20 cellular contexts compared by ENCODE assay signal in the genomic region with DNA sequence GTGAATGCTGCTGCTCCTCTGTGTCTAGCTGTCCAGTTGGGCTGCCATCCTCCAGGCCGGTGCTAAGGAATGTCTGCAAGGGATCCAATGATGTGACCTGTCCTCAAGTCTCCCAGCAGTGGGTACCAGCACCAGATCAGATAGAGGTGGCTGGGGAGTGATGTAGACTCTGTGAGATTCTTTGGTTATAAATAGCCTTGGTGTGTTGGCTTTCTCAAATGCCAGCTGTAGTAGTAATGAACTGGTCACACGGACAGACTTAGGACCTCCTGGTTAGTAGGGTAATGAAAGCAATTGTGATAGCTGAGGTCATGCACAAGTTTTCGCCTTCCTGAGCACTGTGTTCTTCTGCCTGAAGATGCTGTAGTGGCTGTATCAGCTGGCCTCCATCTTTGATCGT. TPM values are rescaled to one million over a fixed set of nuclear protein-coding genes. Genes with fewer than 3 reads are reported as not detected.
DNase-seq lines count a peak whose midpoint lies in the region; ATAC-seq, FAIRE-seq and TF ChIP-seq lines count a peak whose summit lies in the region.
"Had no signal": no experiment of that assay in that cellular context is flagged by ENCODE, and none has a peak within 500 bp of the region (broad histone marks: within the 10 kb centered on the region; RNA-seq: fewer than 3 reads in every experiment).

No MANE protein-coding gene starts in this region.

- H3K79me1 ChIP-seq in H9 (ENCODE audit: insufficient read depth, low read depth, low read length, poor library complexity, severe bottlenecking), result no peaks in the 10 kb centered on the region

- H3K79me2 ChIP-seq in H9 (ENCODE audit: insufficient read depth, low read length), result no peaks in the 10 kb centered on the region

- H3K4me3 Mint-ChIP-seq in H9, result no peak overlapping the region
- H3K4me3 Mint-ChIP-seq: CD4-positive, CD25-positive, alpha-beta regulatory T cell; CD8-positive, alpha-beta memory T cell; IgD-negative memory B cell had no signal

- H3K4me1 ChIP-seq in H9 (ENCODE audit: insufficient read depth, low read length), result no peaks in the 10 kb centered on the region
- no peaks in the 10 kb centered on the region for H3K4me1 ChIP-seq in heart right ventricle
- H3K4me1 ChIP-seq: BE2C had no signal

- no peak overlapping the region for H4K91ac ChIP-seq in H9 (ENCODE audit: insufficient read length, low read depth, low read length)

- H3K23ac ChIP-seq in H9 (ENCODE audit: insufficient read length, low read depth, low read length), result no peak overlapping the region

- no peak overlapping the region for H3K9ac ChIP-seq in H9 (ENCODE audit: extremely low read depth, insufficient read length, low read length)

- no peak overlapping the region for H4K8ac ChIP-seq in H9 (replicated peaks; ENCODE audit: insufficient read length, low read depth, low read length)

- H3K27ac Mint-ChIP-seq in H9, result no peak overlapping the region
- H3K27ac Mint-ChIP-seq: CD4-positive, CD25-positive, alpha-beta regulatory T cell; CD8-positive, alpha-beta memory T cell had no signal

- H2AK5ac ChIP-seq in H9 (ENCODE audit: insufficient read length, low read length), result no peak overlapping the region

- TF ChIP-seq CTCF in H9 (conservative IDR thresholded peaks at IDR 0.05) (no peak), heart right ventricle (IDR thresholded peaks at IDR 0.05) (no peak)

- DNase-seq in GM12891 (ENCODE audit: insufficient read length, low spot score) (no peak), H9 (no peak), heart right ventricle (no peak), myocyte (ENCODE audit: low read depth) (peak; percentile 79), DMS53 (lab: John Stamatoyannopoulos, UW) (no peak), NCI-H226 (no peak)
- DNase-seq: ACHN; BE2C; C1 segment of cervical spinal cord; CD4-positive, CD25-positive, alpha-beta regulatory T cell; CD8-positive, alpha-beta memory T cell; COR-L47; DMS 273 treated with DMSO at 0.1 percent for 48 hours; GOT3; H7 had no signal

- intact Hi-C loops in heart right ventricle (cut with DNase I), result loop anchor here in 4 of 10 donors (5.0 to 10.0 kb wide), 4 partner anchors 151 to 251 kb away; partner anchors contain the start of gene MLANA (in 1 of the 4)

- no peaks in the 10 kb centered on the region for H4K20me1 ChIP-seq in H9 (ENCODE audit: control insufficient read depth, insufficient read depth, insufficient read length)

- no peak overlapping the region for H2BK120ac ChIP-seq in H9 (ENCODE audit: low read depth, low read length, poor library complexity, severe bottlenecking)

- no peaks in the 10 kb centered on the region for H3K23me2 ChIP-seq in H9 (ENCODE audit: insufficient read length, low read depth, low read length, poor library complexity, severe bottlenecking)

- peak; percentile 23 for FAIRE-seq in GM12891 (lab: Jason Lieb, UNC)
- FAIRE-seq: A204.1, G401.6, HTR-8/SVneo had no signal

- H3K36me3 ChIP-seq in heart right ventricle, result no peaks in the 10 kb centered on the region
- H3K36me3 ChIP-seq: BE2C had no signal

- H3K27me3 ChIP-seq in H9 (ENCODE audit: insufficient read depth, low read length) (no peaks in the 10 kb centered on the region), heart right ventricle (peaks cover 0 to 20% (median 4%) of the 10 kb centered on the region in 7 donors)

- no peak overlapping the region for H3T11ph ChIP-seq in H9 (ENCODE audit: low read length)

- H3K27me3 Mint-ChIP-seq in H9 (ENCODE audit: low read depth), result peaks cover 8% of the 10 kb centered on the region

- no peak overlapping the region for H3K4me2 ChIP-seq in H9 (ENCODE audit: insufficient read depth, insufficient read length, low read length)

- ATAC-seq in heart right ventricle (peak; percentile 16 to 87 (median 67)), GM21423 (IDR thresholded peaks at IDR 0.05; ENCODE audit: unreplicated experiment) (no peak)

- H3K9me3 Mint-ChIP-seq in H9, result no peaks in the 10 kb centered on the region
- H3K9me3 Mint-ChIP-seq: CD8-positive, alpha-beta memory T cell; IgD-negative memory B cell had no signal

- no peak overlapping the region for H2BK15ac ChIP-seq in H9 (ENCODE audit: low read depth, low read length)

- H3K9me3 ChIP-seq in H9 (ENCODE audit: control insufficient read depth, low read depth, low read length) (no peaks in the 10 kb centered on the region), heart right ventricle (peaks cover 0 to 5% (median 0%) of the 10 kb centered on the region in 11 donors)
- H3K9me3 ChIP-seq: BE2C had no signal

- no peak overlapping the region for H4K5ac ChIP-seq in H9 (ENCODE audit: insufficient read length, low read depth, low read length)

- H2BK5ac ChIP-seq in H9 (ENCODE audit: insufficient read length, low read length), result no peak overlapping the region

- peaks cover 9% of the 10 kb centered on the region in 2 experiments; a peak in 3 of 4 replicates for H3K4me1 Mint-ChIP-seq in H9

- no peak for TF ChIP-seq POLR2A in GM12891 (IDR thresholded peaks at IDR 0.05; ENCODE audit: low read depth, low read length)

- H3K27ac ChIP-seq in H9 (ENCODE audit: insufficient read length, low read depth, low read length), result no peak overlapping the region
- H3K27ac ChIP-seq in heart right ventricle, result no peak overlapping the region

- no peaks in the 10 kb centered on the region for H3K36me3 Mint-ChIP-seq in H9 (ENCODE audit: insufficient read depth in 1 of 3, low read depth in 3 of 3)
- H3K36me3 Mint-ChIP-seq: CD4-positive, CD25-positive, alpha-beta regulatory T cell; IgD-negative memory B cell had no signal

- peak overlapping the region; percentile 62 for H3K56ac ChIP-seq in H9 (ENCODE audit: insufficient read length, low read depth, low read length)

- no peak overlapping the region for H2BK12ac ChIP-seq in H9 (ENCODE audit: insufficient read length, low read depth, low read length)

- no peak overlapping the region for H3K4ac ChIP-seq in H9 (ENCODE audit: low read depth, low read length)

- H2AFZ ChIP-seq in H9 (ENCODE audit: low read length), result no peak overlapping the region

- no peak overlapping the region for H2BK20ac ChIP-seq in H9 (ENCODE audit: low read depth, low read length, poor library complexity, severe bottlenecking)

- H3K14ac ChIP-seq in H9 (ENCODE audit: insufficient read depth, low read length), result no peak overlapping the region

- H3K18ac ChIP-seq in H9 (ENCODE audit: insufficient read length, low read depth, low read length), result no peak overlapping the region

- H3K4me3 ChIP-seq in heart right ventricle, result no peak overlapping the region

- no CpG with 5 or more reads among the region's 4 CpGs for WGBS in H9 (ENCODE audit: extremely low coverage, insufficient read length, low lambda C conversion rate)
- 49 to 61% methylated on average over 4 of the region's 4 CpGs for WGBS in heart right ventricle, 2 donors

TF ChIP-seq in GM12891, 5 proteins besides CTCF, POLR2A, EP300 and RAD21:
- TF ChIP-seq TAF1 (IDR thresholded peaks at IDR 0.05; ENCODE audit: low read depth, low read length), result no peak
- no peak for TF ChIP-seq PAX5 (IDR thresholded peaks at IDR 0.05; ENCODE audit: insufficient read depth, low read length, severe bottlenecking)
- TF ChIP-seq SPI1 (IDR thresholded peaks at IDR 0.05; ENCODE audit: low read depth, low read length), result no peak
- no peak for TF ChIP-seq POU2F2 (IDR thresholded peaks at IDR 0.05; ENCODE audit: low read depth, low read length)
- no peak for TF ChIP-seq POLR2AphosphoS5 (IDR thresholded peaks at IDR 0.05; ENCODE audit: low read depth, low read length)

RNA-seq across cellular contexts. Expression of gene RANBP6, which starts 29.9 kb away (rescaled TPM):
- polyA plus RNA-seq in GM12891 (2012; ENCODE audit: low read depth, missing spikeins), result 14.8 TPM
- total RNA-seq in H9 (2021), result 19.0 and 19.1 TPM in 2 replicates
- total RNA-seq in heart right ventricle, result 10 to 100 TPM; 21.5 to 36.2 (median 26.8) TPM
- polyA plus RNA-seq in heart right ventricle, result 10 to 100 TPM in 1 of 2 donors, 1 to 10 TPM in 1; 8.7 to 12.9 TPM
- 38.3 and 42.0 TPM in 2 replicates for total RNA-seq in myocyte
- polyA plus RNA-seq in myocyte (2012), result 7.4 TPM
